In genomic region chr1:212119863-212120262, GRCh38 we compare ENCODE assay signal across 25 cellular contexts.
"Had no signal": no experiment of that assay in that cellular context is flagged by ENCODE, and none has a peak within 500 bp of the region (broad histone marks: within the 10 kb centered on the region; RNA-seq: fewer than 3 reads in every experiment).

No MANE protein-coding gene starts in this region.

- H3K9me3 Mint-ChIP-seq: activated T-cell treated with anti-CD3 and anti-CD28 coated beads, Interleukin-2, amount 50 U/mL, for 4 hours; activated T-helper 2 cell treated with anti-CD3 and anti-CD28 coated beads, Interferon-gamma antibody, Interleukin-2, Interleukin-4, amounts not matched to agents 10 μg/mL and 5 μg/mL and 100 μg/mL, durations not matched to agents 14 hours and 24 hours and 36 hours; central memory CD8-positive, alpha-beta T cell; memory B cell; stimulated activated naive B cell treated with anti-CD40 and anti-IgM and Interleukin-4, amounts not matched to agents 10 μg/mL and 1 μg/mL and 100 μg/mL, for 72 hours had no signal

- H3K36me3 ChIP-seq: adrenal gland, ascending aorta, brain microvascular endothelial cell, esophagus muscularis mucosa, gastroesophageal sphincter, left lung, sigmoid colon, transverse colon had no signal

- H3K4me3 ChIP-seq: adrenal gland, ascending aorta, esophagus muscularis mucosa, gastroesophageal sphincter, left lung, mucosa of descending colon, sigmoid colon, transverse colon had no signal

- H3K9me3 ChIP-seq: adrenal gland, ascending aorta, esophagus muscularis mucosa, gastroesophageal sphincter, left lung, mucosa of descending colon, sigmoid colon, transverse colon had no signal

- ATAC-seq: activated T-cell treated with anti-CD3 and anti-CD28 coated beads, Interleukin-2, amount 50 U/mL, for 4 hours; gastroesophageal sphincter; left lung; mucosa of descending colon; stimulated activated naive B cell treated with anti-CD40 and anti-IgM and Interleukin-4, amounts not matched to agents 10 μg/mL and 1 μg/mL and 100 μg/mL, for 72 hours had no signal

- H3K4me1 ChIP-seq: adrenal gland, ascending aorta, parathyroid adenoma, sigmoid colon had no signal

- H3K27ac Mint-ChIP-seq: activated naive CD8-positive, alpha-beta T cell; memory B cell; stimulated activated naive B cell treated with anti-CD40 and anti-IgM and Interleukin-4, amounts not matched to agents 10 μg/mL and 1 μg/mL and 100 μg/mL, for 72 hours had no signal

- H3K36me3 Mint-ChIP-seq: activated naive CD8-positive, alpha-beta T cell; memory B cell; stimulated activated naive B cell treated with anti-CD40 and anti-IgM and Interleukin-4, amounts not matched to agents 10 μg/mL and 1 μg/mL and 100 μg/mL, for 72 hours had no signal

- H3K27me3 Mint-ChIP-seq: activated naive CD8-positive, alpha-beta T cell; central memory CD8-positive, alpha-beta T cell; memory B cell; stimulated activated naive B cell treated with anti-CD40 and anti-IgM and Interleukin-4, amounts not matched to agents 10 μg/mL and 1 μg/mL and 100 μg/mL, for 72 hours had no signal

- H3K27me3 ChIP-seq: adrenal gland, ascending aorta, brain microvascular endothelial cell, esophagus muscularis mucosa, gastroesophageal sphincter, left lung, sigmoid colon, transverse colon had no signal

- DNase-seq: activated CD4-positive, alpha-beta T cell treated with anti-CD3 and anti-CD28 coated beads for 1 hour; activated CD8-positive, alpha-beta memory T cell treated with anti-CD3 and anti-CD28 coated beads, Interleukin-2, amount 50 U/mL, for 48 hours; activated naive CD4-positive, alpha-beta T cell; activated T-cell treated with anti-CD3 and anti-CD28 coated beads, Interleukin-2, amount 50 U/mL, for 4 hours; adrenal gland; brain microvascular endothelial cell; effector memory CD4-positive, alpha-beta T cell; kidney; left lung; mucosa of descending colon; nucleus accumbens; sigmoid colon; stimulated activated CD4-positive, alpha-beta T cell treated with anti-CD3 and anti-CD28 coated beads, Interleukin-2, amount 100 ng/mL, for 48 hours; stimulated activated CD8-positive, alpha-beta memory T cell treated with anti-CD3 and anti-CD28 coated beads, Interleukin-4, amount 100 ng/mL, for 48 hours; stimulated activated naive B cell treated with anti-CD40 and anti-IgM and Interleukin-4, amounts not matched to agents 10 μg/mL and 1 μg/mL and 100 μg/mL, for 72 hours; T-helper 9 cell; transverse colon had no signal

- H3K27ac ChIP-seq: adrenal gland, brain microvascular endothelial cell, esophagus muscularis mucosa, left lung, parathyroid adenoma, sigmoid colon, transverse colon had no signal

- H3K4me3 Mint-ChIP-seq: activated naive CD8-positive, alpha-beta T cell; activated T-cell treated with anti-CD3 and anti-CD28 coated beads, Interleukin-2, amount 50 U/mL, for 4 hours; central memory CD8-positive, alpha-beta T cell; memory B cell; stimulated activated naive B cell treated with anti-CD40 and anti-IgM and Interleukin-4, amounts not matched to agents 10 μg/mL and 1 μg/mL and 100 μg/mL, for 72 hours had no signal
